Comparison of ENCODE assay signal across 2 cellular contexts in the genomic region with DNA sequence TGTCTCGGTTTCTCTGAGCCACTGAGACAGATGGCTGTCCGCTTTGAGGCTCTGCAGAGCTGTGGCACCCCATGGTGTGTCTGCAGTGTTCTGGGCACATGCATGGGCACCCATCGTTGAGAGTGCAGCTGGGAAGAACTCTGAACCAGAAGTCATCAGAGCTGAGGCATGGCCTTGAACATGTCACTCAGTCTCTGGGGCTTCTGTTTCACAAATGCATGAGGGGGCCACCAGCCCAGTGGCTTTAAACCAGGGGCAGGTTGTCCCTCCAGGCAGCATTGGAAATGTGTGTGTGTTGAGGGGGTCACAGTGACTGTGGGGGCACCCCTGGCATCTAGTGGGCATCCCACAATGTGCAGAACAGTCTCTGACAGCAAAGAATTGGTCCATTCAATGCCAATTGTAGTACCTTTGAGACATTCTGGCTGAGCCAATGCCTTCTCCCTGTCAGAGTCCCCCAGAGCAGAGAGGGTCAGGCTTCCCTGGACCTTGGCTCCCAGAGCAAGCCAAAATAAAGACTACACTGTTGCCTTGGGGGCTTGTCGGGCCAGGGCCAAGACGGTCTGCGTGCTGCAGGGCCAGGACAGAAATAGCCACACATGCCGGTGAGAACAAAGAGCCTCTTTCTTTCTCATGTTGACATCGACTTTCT.
TF ChIP-seq lines count a peak whose summit lies in the region.

No MANE protein-coding gene starts in this region.

TF ChIP-seq in HepG2, 621 proteins besides CTCF, POLR2A, EP300 and RAD21 (continues in another document):
- TF ChIP-seq ZNF44 (CRISPR knock-in tag; IDR thresholded peaks at IDR 0.05), result peak; percentile 69; the same call in 1 of the 2 replicates
- peak; percentile 70; the same call in 1 of the 2 replicates for TF ChIP-seq RARA (CRISPR knock-in tag; IDR thresholded peaks at IDR 0.05)
- TF ChIP-seq, protein P1, sequence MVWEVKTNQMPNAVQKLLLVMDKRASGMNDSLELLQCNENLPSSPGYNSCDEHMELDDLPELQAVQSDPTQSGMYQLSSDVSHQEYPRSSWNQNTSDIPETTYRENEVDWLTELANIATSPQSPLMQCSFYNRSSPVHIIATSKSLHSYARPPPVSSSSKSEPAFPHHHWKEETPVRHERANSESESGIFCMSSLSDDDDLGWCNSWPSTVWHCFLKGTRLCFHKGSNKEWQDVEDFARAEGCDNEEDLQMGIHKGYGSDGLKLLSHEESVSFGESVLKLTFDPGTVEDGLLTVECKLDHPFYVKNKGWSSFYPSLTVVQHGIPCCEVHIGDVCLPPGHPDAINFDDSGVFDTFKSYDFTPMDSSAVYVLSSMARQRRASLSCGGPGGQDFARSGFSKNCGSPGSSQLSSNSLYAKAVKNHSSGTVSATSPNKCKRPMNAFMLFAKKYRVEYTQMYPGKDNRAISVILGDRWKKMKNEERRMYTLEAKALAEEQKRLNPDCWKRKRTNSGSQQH (CRISPR knock-in tag; IDR thresholded peaks at IDR 0.05; ENCODE audit: low read depth), result no peak
- TF ChIP-seq NFYC (CRISPR knock-in tag; IDR thresholded peaks at IDR 0.05), result no peak
- TF ChIP-seq ZNF24 (IDR thresholded peaks at IDR 0.05), result no peak
- 0 out of 2 replicates have a peak, but pooled peaks have one; percentile 54 for TF ChIP-seq FOXJ3 (CRISPR knock-in tag; IDR thresholded peaks at IDR 0.05; ENCODE audit: borderline replicate concordance)
- no peak for TF ChIP-seq MTF1 (CRISPR knock-in tag; IDR thresholded peaks at IDR 0.05)
- TF ChIP-seq ZBTB8A (CRISPR knock-in tag; IDR thresholded peaks at IDR 0.05; ENCODE audit: borderline replicate concordance, low read depth), result no peak
- no peak for TF ChIP-seq THYN1 (CRISPR knock-in tag; IDR thresholded peaks at IDR 0.05; ENCODE audit: borderline replicate concordance, low read depth)
- TF ChIP-seq REPIN1 (CRISPR knock-in tag; IDR thresholded peaks at IDR 0.05; ENCODE audit: borderline replicate concordance, low read depth), result 0 out of 2 replicates have a peak, but pooled peaks have one; percentile 23
- TF ChIP-seq ZBTB21 (CRISPR knock-in tag; IDR thresholded peaks at IDR 0.05), result no peak
- TF ChIP-seq, protein P2, sequence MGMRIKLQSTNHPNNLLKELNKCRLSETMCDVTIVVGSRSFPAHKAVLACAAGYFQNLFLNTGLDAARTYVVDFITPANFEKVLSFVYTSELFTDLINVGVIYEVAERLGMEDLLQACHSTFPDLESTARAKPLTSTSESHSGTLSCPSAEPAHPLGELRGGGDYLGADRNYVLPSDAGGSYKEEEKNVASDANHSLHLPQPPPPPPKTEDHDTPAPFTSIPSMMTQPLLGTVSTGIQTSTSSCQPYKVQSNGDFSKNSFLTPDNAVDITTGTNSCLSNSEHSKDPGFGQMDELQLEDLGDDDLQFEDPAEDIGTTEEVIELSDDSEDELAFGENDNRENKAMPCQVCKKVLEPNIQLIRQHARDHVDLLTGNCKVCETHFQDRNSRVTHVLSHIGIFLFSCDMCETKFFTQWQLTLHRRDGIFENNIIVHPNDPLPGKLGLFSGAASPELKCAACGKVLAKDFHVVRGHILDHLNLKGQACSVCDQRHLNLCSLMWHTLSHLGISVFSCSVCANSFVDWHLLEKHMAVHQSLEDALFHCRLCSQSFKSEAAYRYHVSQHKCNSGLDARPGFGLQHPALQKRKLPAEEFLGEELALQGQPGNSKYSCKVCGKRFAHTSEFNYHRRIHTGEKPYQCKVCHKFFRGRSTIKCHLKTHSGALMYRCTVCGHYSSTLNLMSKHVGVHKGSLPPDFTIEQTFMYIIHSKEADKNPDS (CRISPR knock-in tag; IDR thresholded peaks at IDR 0.05), result no peak; the same call in 1 of the 2 replicates
- TF ChIP-seq ZFP36L1 (CRISPR knock-in tag; IDR thresholded peaks at IDR 0.05), result no peak; the same call in 1 of the 2 replicates
- peak; percentile 74 for TF ChIP-seq TEAD3 (CRISPR knock-in tag; optimal IDR thresholded peaks at IDR 0.05; ENCODE audit: borderline replicate concordance)
- no peak for TF ChIP-seq ZNF737 (CRISPR knock-in tag; IDR thresholded peaks at IDR 0.05; ENCODE audit: borderline replicate concordance)
- no peak for TF ChIP-seq ZNF296 (CRISPR knock-in tag; conservative IDR thresholded peaks at IDR 0.05)
- no peak for TF ChIP-seq MXI1 (IDR thresholded peaks at IDR 0.05; ENCODE audit: borderline replicate concordance, low read depth, low read length)
- TF ChIP-seq ZNF570 (CRISPR knock-in tag; IDR thresholded peaks at IDR 0.05; ENCODE audit: borderline replicate concordance), result no peak
- no peak for TF ChIP-seq KLF6 (CRISPR knock-in tag; IDR thresholded peaks at IDR 0.05)
- TF ChIP-seq, protein P3, sequence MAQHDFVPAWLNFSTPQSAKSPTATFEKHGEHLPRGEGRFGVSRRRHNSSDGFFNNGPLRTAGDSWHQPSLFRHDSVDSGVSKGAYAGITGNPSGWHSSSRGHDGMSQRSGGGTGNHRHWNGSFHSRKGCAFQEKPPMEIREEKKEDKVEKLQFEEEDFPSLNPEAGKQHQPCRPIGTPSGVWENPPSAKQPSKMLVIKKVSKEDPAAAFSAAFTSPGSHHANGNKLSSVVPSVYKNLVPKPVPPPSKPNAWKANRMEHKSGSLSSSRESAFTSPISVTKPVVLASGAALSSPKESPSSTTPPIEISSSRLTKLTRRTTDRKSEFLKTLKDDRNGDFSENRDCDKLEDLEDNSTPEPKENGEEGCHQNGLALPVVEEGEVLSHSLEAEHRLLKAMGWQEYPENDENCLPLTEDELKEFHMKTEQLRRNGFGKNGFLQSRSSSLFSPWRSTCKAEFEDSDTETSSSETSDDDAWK (CRISPR knock-in tag; IDR thresholded peaks at IDR 0.05), result no peak
- TF ChIP-seq MBNL3 (CRISPR knock-in tag; conservative IDR thresholded peaks at IDR 0.05), result no peak
- TF ChIP-seq, protein P4, sequence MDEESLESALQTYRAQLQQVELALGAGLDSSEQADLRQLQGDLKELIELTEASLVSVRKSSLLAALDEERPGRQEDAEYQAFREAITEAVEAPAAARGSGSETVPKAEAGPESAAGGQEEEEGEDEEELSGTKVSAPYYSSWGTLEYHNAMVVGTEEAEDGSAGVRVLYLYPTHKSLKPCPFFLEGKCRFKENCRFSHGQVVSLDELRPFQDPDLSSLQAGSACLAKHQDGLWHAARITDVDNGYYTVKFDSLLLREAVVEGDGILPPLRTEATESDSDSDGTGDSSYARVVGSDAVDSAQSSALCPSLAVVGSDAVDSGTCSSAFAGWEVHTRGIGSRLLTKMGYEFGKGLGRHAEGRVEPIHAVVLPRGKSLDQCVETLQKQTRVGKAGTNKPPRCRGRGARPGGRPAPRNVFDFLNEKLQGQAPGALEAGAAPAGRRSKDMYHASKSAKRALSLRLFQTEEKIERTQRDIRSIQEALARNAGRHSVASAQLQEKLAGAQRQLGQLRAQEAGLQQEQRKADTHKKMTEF (CRISPR knock-in tag; IDR thresholded peaks at IDR 0.05), result peak; percentile 48; the same call in 1 of the 2 replicates

TF ChIP-seq in SK-N-SH, 30 proteins besides CTCF, POLR2A, EP300 and RAD21:
- TF ChIP-seq SIN3A (IDR thresholded peaks at IDR 0.05; ENCODE audit: borderline replicate concordance, low read depth, low read length) (no peak), POLR2AphosphoS5 (IDR thresholded peaks at IDR 0.05; ENCODE audit: low read depth, low read length) (no peak), MXI1 (IDR thresholded peaks at IDR 0.05; ENCODE audit: low read depth, low read length) (no peak), MEF2A (IDR thresholded peaks at IDR 0.05; ENCODE audit: borderline replicate concordance, low read depth) (no peak), NFIC (IDR thresholded peaks at IDR 0.05; ENCODE audit: borderline replicate concordance) (no peak), SMC3 (IDR thresholded peaks at IDR 0.05; ENCODE audit: low read depth, low read length) (no peak), YY1 (IDR thresholded peaks at IDR 0.05; ENCODE audit: low read depth) (no peak), CHD2 (IDR thresholded peaks at IDR 0.05; ENCODE audit: low read length, partially characterized antibody) (no peak)
- TF ChIP-seq, protein P5, sequence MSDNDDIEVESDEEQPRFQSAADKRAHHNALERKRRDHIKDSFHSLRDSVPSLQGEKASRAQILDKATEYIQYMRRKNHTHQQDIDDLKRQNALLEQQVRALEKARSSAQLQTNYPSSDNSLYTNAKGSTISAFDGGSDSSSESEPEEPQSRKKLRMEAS (IDR thresholded peaks at IDR 0.05; ENCODE audit: low read depth), result no peak
- TF ChIP-seq, protein P6, sequence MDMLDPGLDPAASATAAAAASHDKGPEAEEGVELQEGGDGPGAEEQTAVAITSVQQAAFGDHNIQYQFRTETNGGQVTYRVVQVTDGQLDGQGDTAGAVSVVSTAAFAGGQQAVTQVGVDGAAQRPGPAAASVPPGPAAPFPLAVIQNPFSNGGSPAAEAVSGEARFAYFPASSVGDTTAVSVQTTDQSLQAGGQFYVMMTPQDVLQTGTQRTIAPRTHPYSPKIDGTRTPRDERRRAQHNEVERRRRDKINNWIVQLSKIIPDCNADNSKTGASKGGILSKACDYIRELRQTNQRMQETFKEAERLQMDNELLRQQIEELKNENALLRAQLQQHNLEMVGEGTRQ (IDR thresholded peaks at IDR 0.05; ENCODE audit: borderline replicate concordance, low read depth, low read length), result no peak
